In genomic region chr17:16398270-16399267, GRCh38 we compare ENCODE assay signal across 8 cellular contexts. TPM values are rescaled to one million over a fixed set of nuclear protein-coding genes. Genes with fewer than 3 reads are reported as not detected.
A peak's percentile ranks its signal among the peaks of the same experiment; 100 is the strongest.
DNase-seq lines count a peak whose midpoint lies in the region; ATAC-seq and TF ChIP-seq lines count a peak whose summit lies in the region.

No MANE protein-coding gene starts in this region.

- H3K36me3 ChIP-seq in mucosa of descending colon (ENCODE audit: low read depth) = no peaks in the 10 kb centered on the region

- TF ChIP-seq CTCF in mucosa of descending colon (IDR thresholded peaks at IDR 0.05) = no peak

- no peaks in the 10 kb centered on the region for H3K4me1 ChIP-seq in mucosa of descending colon (ENCODE audit: low read depth)

- ATAC-seq in HG03103 (IDR thresholded peaks at IDR 0.05; ENCODE audit: low read depth, unreplicated experiment) (peak; percentile 79), mucosa of descending colon (no peak)
- ATAC-seq in activated T-helper 17 cell treated with anti-CD3 and anti-CD28 coated beads, Interleukin-2, amount 50 U/mL, for 72 hours (replicated peaks) = peak; percentile 77
- ATAC-seq in stimulated activated naive B cell treated with anti-CD40 and anti-IgM and Interleukin-4, amounts not matched to agents 10 μg/mL and 1 μg/mL and 100 μg/mL, for 72 hours (replicated peaks) = peak; percentile 85 to 95

- H3K4me3 ChIP-seq in mucosa of descending colon = no peak overlapping the region

- intact Hi-C loops in activated naive CD4-positive, alpha-beta T cell treated with anti-CD3 and anti-CD28 coated beads for 36 hours (cut with micrococcal nuclease) = loop anchor here (2.0 to 5.0 kb wide), 2 partner anchors 18 to 371 kb away; partner anchors contain the start of gene UBB
- intact Hi-C loops in mucosa of descending colon (cut with DNase I, micrococcal nuclease) = no loop called here

- no peaks in the 10 kb centered on the region for H3K9me3 ChIP-seq in mucosa of descending colon

- H3K4me1 Mint-ChIP-seq in activated naive CD4-positive, alpha-beta T cell treated with anti-CD3 and anti-CD28 coated beads for 36 hours (ENCODE audit: low read depth) = peaks cover 7% of the 10 kb centered on the region
- H3K4me1 Mint-ChIP-seq in activated T-helper 17 cell treated with anti-CD3 and anti-CD28 coated beads, Interleukin-2, amount 50 U/mL, for 72 hours = peaks cover 6% of the 10 kb centered on the region
- H3K4me1 Mint-ChIP-seq in stimulated activated naive B cell treated with anti-CD40 and anti-IgM and Interleukin-4, amounts not matched to agents 10 μg/mL and 1 μg/mL and 100 μg/mL, for 72 hours = peaks cover 7 to 10% of the 10 kb centered on the region in 2 donors

- CTCF ChIA-PET in activated naive CD4-positive, alpha-beta T cell treated with anti-CD3 and anti-CD28 coated beads for 36 hours (lab: Charles Lee) = no interaction called here

- DNase-seq in activated naive CD4-positive, alpha-beta T cell treated with anti-CD3 and anti-CD28 coated beads for 36 hours = peak; percentile 48
- DNase-seq in activated naive CD4-positive, alpha-beta T cell treated with Interleukin-2 at 50 U/mL for 16 hours = no peak
- no peak for DNase-seq in stimulated activated naive B cell treated with anti-CD40 and anti-IgM and Interleukin-4, amounts not matched to agents 10 μg/mL and 1 μg/mL and 100 μg/mL, for 72 hours
- DNase-seq in GM03348 (ENCODE audit: low spot score) = no peak
- DNase-seq in mucosa of descending colon = no peak
- no peak for DNase-seq in stimulated activated CD4-positive, alpha-beta T cell treated with anti-CD3 and anti-CD28 coated beads, Interleukin-1b, Interleukin-23, amount 100 ng/mL, for 48 hours

- no peaks in the 10 kb centered on the region for H3K27me3 Mint-ChIP-seq in activated naive CD4-positive, alpha-beta T cell treated with anti-CD3 and anti-CD28 coated beads for 36 hours (ENCODE audit: low read depth)
- H3K27me3 Mint-ChIP-seq in activated T-helper 17 cell treated with anti-CD3 and anti-CD28 coated beads, Interleukin-2, amount 50 U/mL, for 72 hours = no peaks in the 10 kb centered on the region
- peaks cover 8 to 21% of the 10 kb centered on the region in 2 donors for H3K27me3 Mint-ChIP-seq in stimulated activated naive B cell treated with anti-CD40 and anti-IgM and Interleukin-4, amounts not matched to agents 10 μg/mL and 1 μg/mL and 100 μg/mL, for 72 hours

- no peak overlapping the region for H3K27ac Mint-ChIP-seq in activated naive CD4-positive, alpha-beta T cell treated with anti-CD3 and anti-CD28 coated beads for 36 hours
- peak overlapping the region; percentile 28 for H3K27ac Mint-ChIP-seq in activated T-helper 17 cell treated with anti-CD3 and anti-CD28 coated beads, Interleukin-2, amount 50 U/mL, for 72 hours
- peak overlapping the region; percentile 89 for H3K27ac Mint-ChIP-seq in stimulated activated naive B cell treated with anti-CD40 and anti-IgM and Interleukin-4, amounts not matched to agents 10 μg/mL and 1 μg/mL and 100 μg/mL, for 72 hours

- H3K4me3 Mint-ChIP-seq in activated naive CD4-positive, alpha-beta T cell treated with anti-CD3 and anti-CD28 coated beads for 36 hours = no peak overlapping the region
- no peak overlapping the region for H3K4me3 Mint-ChIP-seq in activated T-helper 17 cell treated with anti-CD3 and anti-CD28 coated beads, Interleukin-2, amount 50 U/mL, for 72 hours
- peak overlapping the region in 1 of 2 donors; percentile 11 for H3K4me3 Mint-ChIP-seq in stimulated activated naive B cell treated with anti-CD40 and anti-IgM and Interleukin-4, amounts not matched to agents 10 μg/mL and 1 μg/mL and 100 μg/mL, for 72 hours

- no peaks in the 10 kb centered on the region for H3K36me3 Mint-ChIP-seq in activated naive CD4-positive, alpha-beta T cell treated with anti-CD3 and anti-CD28 coated beads for 36 hours (ENCODE audit: low read depth)
- H3K36me3 Mint-ChIP-seq in activated T-helper 17 cell treated with anti-CD3 and anti-CD28 coated beads, Interleukin-2, amount 50 U/mL, for 72 hours (ENCODE audit: low read depth) = no peaks in the 10 kb centered on the region
- H3K36me3 Mint-ChIP-seq in stimulated activated naive B cell treated with anti-CD40 and anti-IgM and Interleukin-4, amounts not matched to agents 10 μg/mL and 1 μg/mL and 100 μg/mL, for 72 hours = no peaks in the 10 kb centered on the region

- no peaks in the 10 kb centered on the region for H3K9me3 Mint-ChIP-seq in activated naive CD4-positive, alpha-beta T cell treated with anti-CD3 and anti-CD28 coated beads for 36 hours
- H3K9me3 Mint-ChIP-seq in activated T-helper 17 cell treated with anti-CD3 and anti-CD28 coated beads, Interleukin-2, amount 50 U/mL, for 72 hours = no peaks in the 10 kb centered on the region
- H3K9me3 Mint-ChIP-seq in stimulated activated naive B cell treated with anti-CD40 and anti-IgM and Interleukin-4, amounts not matched to agents 10 μg/mL and 1 μg/mL and 100 μg/mL, for 72 hours = no peaks in the 10 kb centered on the region

RNA-seq across cellular contexts. Expression of gene TRPV2, which starts 16.8 kb away (rescaled TPM):
- 10 to 100 TPM; 23.7 to 24.8 TPM for total RNA-seq in activated naive CD4-positive, alpha-beta T cell treated with anti-CD3 and anti-CD28 coated beads for 36 hours
- 10 to 100 TPM; 35.4 to 74.9 TPM for total RNA-seq in activated T-helper 17 cell treated with anti-CD3 and anti-CD28 coated beads, Interleukin-2, amount 50 U/mL, for 72 hours
- 10 to 100 TPM in 2 of 3 donors, 1 to 10 TPM in 1; 4.8 to 15.2 (median 13.3) TPM for total RNA-seq in mucosa of descending colon

RNA-seq across cellular contexts. Expression of gene UBB, which starts 17.7 kb away (rescaled TPM):
- 1,000 to 10,000 TPM; 1,579 to 1,628 TPM for total RNA-seq in activated naive CD4-positive, alpha-beta T cell treated with anti-CD3 and anti-CD28 coated beads for 36 hours
- total RNA-seq in activated T-helper 17 cell treated with anti-CD3 and anti-CD28 coated beads, Interleukin-2, amount 50 U/mL, for 72 hours = 1,000 to 10,000 TPM in 1 of 2 donors, 100 to 1,000 TPM in 1; 896 to 1,413 TPM
- total RNA-seq in mucosa of descending colon = 1,000 to 10,000 TPM; 1,560 to 1,757 (median 1,606) TPM

RNA-seq across cellular contexts. Expression of gene CENPV, which starts 45.3 kb away (rescaled TPM):
- total RNA-seq in activated naive CD4-positive, alpha-beta T cell treated with anti-CD3 and anti-CD28 coated beads for 36 hours = 100 to 1,000 TPM; 117 to 121 TPM
- total RNA-seq in activated T-helper 17 cell treated with anti-CD3 and anti-CD28 coated beads, Interleukin-2, amount 50 U/mL, for 72 hours = 10 to 100 TPM; 17.5 to 43.5 TPM
- 10 to 100 TPM; 26.9 to 91.5 (median 50.1) TPM for total RNA-seq in mucosa of descending colon
